Comparison of ENCODE assay signal across 38 cellular contexts in the genomic region with DNA sequence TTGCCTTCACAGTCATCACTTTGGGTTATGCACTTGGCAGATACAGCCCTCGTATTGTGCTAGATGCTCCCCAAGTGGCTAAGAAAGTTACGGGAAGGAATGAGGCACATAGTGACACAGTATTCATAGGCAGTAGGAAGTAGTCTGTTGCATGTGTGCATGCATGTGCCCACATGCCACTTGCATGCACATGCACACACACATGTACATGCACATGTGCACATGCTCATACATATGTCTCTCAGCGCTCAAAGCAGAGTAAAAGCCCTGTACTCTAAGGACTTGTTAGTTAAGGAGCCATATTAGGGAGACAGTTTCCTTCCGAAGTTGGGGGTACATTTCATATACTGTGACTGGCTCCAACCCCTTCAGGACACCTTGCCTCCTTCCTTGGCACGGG.
"Had no signal": no experiment of that assay in that cellular context is flagged by ENCODE, and none has a peak within 500 bp of the region (broad histone marks: within the 10 kb centered on the region; RNA-seq: fewer than 3 reads in every experiment).

No MANE protein-coding gene starts in this region.

- H3K4me1 ChIP-seq: adrenal gland, ascending aorta, body of pancreas, breast epithelium had no signal

- H3K27me3 ChIP-seq: adrenal gland, ascending aorta, body of pancreas, brain microvascular endothelial cell, breast epithelium, cardiac muscle cell had no signal

- H3K4me3 ChIP-seq: adrenal gland, ascending aorta, body of pancreas, breast epithelium, cardiac muscle cell had no signal

- FAIRE-seq: astrocyte, bronchial epithelial cell had no signal

- H3K9me3 Mint-ChIP-seq: activated naive CD4-positive, alpha-beta T cell treated with anti-CD3 and anti-CD28 coated beads for 36 hours; activated naive CD4-positive, alpha-beta T cell treated with anti-CD3 and anti-CD28 coated beads, Interleukin-2, amount 10 ng/mL, durations not matched to agents 7 days and 5 days; activated naive CD4-positive, alpha-beta T cell treated with anti-CD3 and anti-CD28 coated beads, Interleukin-2, amount 50 U/mL, for 24 hours; activated naive CD4-positive, alpha-beta T cell treated with anti-CD3 and anti-CD28 coated beads, Interleukin-2, amount 50 U/mL, for 72 hours; activated naive CD8-positive, alpha-beta T cell treated with anti-CD3 and anti-CD28 coated beads for 36 hours; activated naive CD8-positive, alpha-beta T cell treated with anti-CD3 and anti-CD28 coated beads, Interleukin-2, amount 10 ng/mL, durations not matched to agents 7 days and 5 days; activated naive CD8-positive, alpha-beta T cell treated with anti-CD3 and anti-CD28 coated beads, Interleukin-2, amount 50 U/mL, for 24 hours; activated T-cell treated with anti-CD3 and anti-CD28 coated beads, Interleukin-2, amount 50 U/mL, for 24 hours; activated T-cell treated with anti-CD3 and anti-CD28 coated beads, Interleukin-2, amount 50 U/mL, for 4 hours; activated T-cell treated with anti-CD3 and anti-CD28 coated beads, Interleukin-2, amount 50 U/mL, for 72 hours; activated T-helper 1 cell treated with anti-CD3 and anti-CD28 coated beads, Interleukin-12 subunit alpha, Interleukin-12 subunit beta, Interleukin-2, Interleukin-4 antibody, amounts not matched to agents 30 ng/mL and 10 ng/mL and 1 ng/mL, durations not matched to agents 14 hours and 24 hours and 36 hours; activated T-helper 17 cell treated with anti-CD3 and anti-CD28 coated beads, Interleukin-2, amount 50 U/mL, for 72 hours; activated T-helper 2 cell treated with anti-CD3 and anti-CD28 coated beads, Interferon-gamma antibody, Interleukin-2, Interleukin-4, amounts not matched to agents 10 μg/mL and 5 μg/mL and 100 μg/mL, durations not matched to agents 14 hours and 24 hours and 36 hours; central memory CD8-positive, alpha-beta T cell had no signal

- H3K36me3 Mint-ChIP-seq: activated naive CD4-positive, alpha-beta T cell treated with anti-CD3 and anti-CD28 coated beads, Interleukin-2, amount 10 ng/mL, durations not matched to agents 7 days and 5 days; activated naive CD8-positive, alpha-beta T cell treated with anti-CD3 and anti-CD28 coated beads for 36 hours; activated naive CD8-positive, alpha-beta T cell treated with anti-CD3 and anti-CD28 coated beads, Interleukin-2, amount 10 ng/mL, durations not matched to agents 7 days and 5 days; brain had no signal

- H3K27ac ChIP-seq: adrenal gland, ascending aorta, body of pancreas, brain microvascular endothelial cell, breast epithelium, cardiac muscle cell had no signal

- H3K4me3 Mint-ChIP-seq: activated naive CD4-positive, alpha-beta T cell treated with anti-CD3 and anti-CD28 coated beads for 36 hours; activated naive CD4-positive, alpha-beta T cell treated with anti-CD3 and anti-CD28 coated beads, Interleukin-2, amount 10 ng/mL, durations not matched to agents 7 days and 5 days; activated naive CD4-positive, alpha-beta T cell treated with anti-CD3 and anti-CD28 coated beads, Interleukin-2, amount 50 U/mL, for 24 hours; activated naive CD8-positive, alpha-beta T cell; activated naive CD8-positive, alpha-beta T cell treated with anti-CD3 and anti-CD28 coated beads for 36 hours; activated naive CD8-positive, alpha-beta T cell treated with anti-CD3 and anti-CD28 coated beads, Interleukin-2, amount 10 ng/mL, durations not matched to agents 7 days and 5 days; activated naive CD8-positive, alpha-beta T cell treated with anti-CD3 and anti-CD28 coated beads, Interleukin-2, amount 50 U/mL, for 24 hours; activated T-cell treated with anti-CD3 and anti-CD28 coated beads, Interleukin-2, amount 50 U/mL, for 24 hours; activated T-cell treated with anti-CD3 and anti-CD28 coated beads, Interleukin-2, amount 50 U/mL, for 4 hours; activated T-cell treated with anti-CD3 and anti-CD28 coated beads, Interleukin-2, amount 50 U/mL, for 72 hours; activated T-helper 1 cell treated with anti-CD3 and anti-CD28 coated beads, Interleukin-12 subunit alpha, Interleukin-12 subunit beta, Interleukin-2, Interleukin-4 antibody, amounts not matched to agents 30 ng/mL and 10 ng/mL and 1 ng/mL, durations not matched to agents 14 hours and 24 hours and 36 hours; activated T-helper 17 cell treated with anti-CD3 and anti-CD28 coated beads, Interleukin-2, amount 50 U/mL, for 72 hours; brain; central memory CD8-positive, alpha-beta T cell had no signal

- H3K9me3 ChIP-seq: adrenal gland, ascending aorta, body of pancreas, breast epithelium had no signal

- H3K27ac Mint-ChIP-seq: activated naive CD4-positive, alpha-beta T cell treated with anti-CD3 and anti-CD28 coated beads for 36 hours; activated naive CD4-positive, alpha-beta T cell treated with anti-CD3 and anti-CD28 coated beads, Interleukin-2, amount 10 ng/mL, durations not matched to agents 7 days and 5 days; activated naive CD4-positive, alpha-beta T cell treated with anti-CD3 and anti-CD28 coated beads, Interleukin-2, amount 50 U/mL, for 72 hours; activated naive CD8-positive, alpha-beta T cell; activated naive CD8-positive, alpha-beta T cell treated with anti-CD3 and anti-CD28 coated beads for 36 hours; activated naive CD8-positive, alpha-beta T cell treated with anti-CD3 and anti-CD28 coated beads, Interleukin-2, amount 10 ng/mL, durations not matched to agents 7 days and 5 days; activated naive CD8-positive, alpha-beta T cell treated with anti-CD3 and anti-CD28 coated beads, Interleukin-2, amount 50 U/mL, for 24 hours; activated T-cell treated with anti-CD3 and anti-CD28 coated beads, Interleukin-2, amount 50 U/mL, for 24 hours; activated T-cell treated with anti-CD3 and anti-CD28 coated beads, Interleukin-2, amount 50 U/mL, for 72 hours; activated T-helper 1 cell treated with anti-CD3 and anti-CD28 coated beads, Interleukin-12 subunit alpha, Interleukin-12 subunit beta, Interleukin-2, Interleukin-4 antibody, amounts not matched to agents 30 ng/mL and 10 ng/mL and 1 ng/mL, durations not matched to agents 14 hours and 24 hours and 36 hours; activated T-helper 17 cell treated with anti-CD3 and anti-CD28 coated beads, Interleukin-2, amount 50 U/mL, for 72 hours; activated T-helper 2 cell treated with anti-CD3 and anti-CD28 coated beads, Interferon-gamma antibody, Interleukin-2, Interleukin-4, amounts not matched to agents 10 μg/mL and 5 μg/mL and 100 μg/mL, durations not matched to agents 14 hours and 24 hours and 36 hours; brain had no signal

- ATAC-seq: activated naive CD4-positive, alpha-beta T cell treated with anti-CD3 and anti-CD28 coated beads, Interleukin-2, amount 50 U/mL, for 72 hours; activated naive CD8-positive, alpha-beta T cell treated with anti-CD3 and anti-CD28 coated beads, Interleukin-2, amount 50 U/mL, for 24 hours; activated T-cell treated with anti-CD3 and anti-CD28 coated beads, Interleukin-2, amount 50 U/mL, for 4 hours; activated T-cell treated with anti-CD3 and anti-CD28 coated beads, Interleukin-2, amount 50 U/mL, for 72 hours; activated T-helper 17 cell treated with anti-CD3 and anti-CD28 coated beads, Interleukin-2, amount 50 U/mL, for 72 hours; body of pancreas had no signal

- DNase-seq: activated effector memory CD4-positive, alpha-beta T cell treated with anti-CD3 and anti-CD28 coated beads, Interleukin-2, amount 50 U/mL, for 16 hours; activated effector memory CD4-positive, alpha-beta T cell treated with Interleukin-2 at 50 U/mL for 16 hours; activated gamma-delta T cell; activated gamma-delta T cell treated with Interleukin-2 at 50 U/mL for 16 hours; activated naive CD4-positive, alpha-beta T cell; activated naive CD4-positive, alpha-beta T cell treated with anti-CD3 and anti-CD28 coated beads for 36 hours; activated naive CD4-positive, alpha-beta T cell treated with anti-CD3 and anti-CD28 coated beads, Interleukin-2, amount 10 ng/mL, durations not matched to agents 7 days and 5 days; activated naive CD4-positive, alpha-beta T cell treated with anti-CD3 and anti-CD28 coated beads, Interleukin-2, amount 50 U/mL, for 16 hours; activated naive CD4-positive, alpha-beta T cell treated with Interleukin-2 at 50 U/mL for 16 hours; activated naive CD8-positive, alpha-beta T cell treated with anti-CD3 and anti-CD28 coated beads for 36 hours; activated naive CD8-positive, alpha-beta T cell treated with anti-CD3 and anti-CD28 coated beads, Interleukin-2, amount 10 ng/mL, durations not matched to agents 7 days and 5 days; activated naive CD8-positive, alpha-beta T cell treated with anti-CD3 and anti-CD28 coated beads, Interleukin-2, amount 50 U/mL, for 24 hours; activated T-cell treated with anti-CD3 and anti-CD28 coated beads, Interleukin-2, amount 50 U/mL, for 24 hours; activated T-cell treated with anti-CD3 and anti-CD28 coated beads, Interleukin-2, amount 50 U/mL, for 4 hours; activated T-cell treated with anti-CD3 and anti-CD28 coated beads, Interleukin-2, amount 50 U/mL, for 48 hours; activated T-cell treated with anti-CD3 and anti-CD28 coated beads, Interleukin-2, amount 50 U/mL, for 72 hours; adrenal gland; amniotic stem cell; amygdala; aorta; body of pancreas; brain microvascular endothelial cell; caudate nucleus; central memory CD4-positive, alpha-beta T cell; cerebellar nuclear complex had no signal

- H3K27me3 Mint-ChIP-seq: activated naive CD4-positive, alpha-beta T cell treated with anti-CD3 and anti-CD28 coated beads, Interleukin-2, amount 10 ng/mL, durations not matched to agents 7 days and 5 days; activated naive CD4-positive, alpha-beta T cell treated with anti-CD3 and anti-CD28 coated beads, Interleukin-2, amount 50 U/mL, for 24 hours; activated naive CD8-positive, alpha-beta T cell; activated naive CD8-positive, alpha-beta T cell treated with anti-CD3 and anti-CD28 coated beads for 36 hours; activated naive CD8-positive, alpha-beta T cell treated with anti-CD3 and anti-CD28 coated beads, Interleukin-2, amount 10 ng/mL, durations not matched to agents 7 days and 5 days; activated naive CD8-positive, alpha-beta T cell treated with anti-CD3 and anti-CD28 coated beads, Interleukin-2, amount 50 U/mL, for 24 hours; activated T-cell treated with anti-CD3 and anti-CD28 coated beads, Interleukin-2, amount 50 U/mL, for 24 hours; activated T-helper 17 cell treated with anti-CD3 and anti-CD28 coated beads, Interleukin-2, amount 50 U/mL, for 72 hours; brain; central memory CD8-positive, alpha-beta T cell had no signal

- H3K36me3 ChIP-seq: adrenal gland, ascending aorta, brain microvascular endothelial cell, breast epithelium, cardiac muscle cell had no signal
